ENCODE assay signal across 1 cellular context in genomic region chr2:239601201-239601851, GRCh38.
TF ChIP-seq lines count a peak whose summit lies in the region.

No MANE protein-coding gene starts in this region.

TF ChIP-seq in GM23338, 12 proteins besides CTCF, POLR2A, EP300 and RAD21 (continued from another document):
- TF ChIP-seq, protein P1, sequence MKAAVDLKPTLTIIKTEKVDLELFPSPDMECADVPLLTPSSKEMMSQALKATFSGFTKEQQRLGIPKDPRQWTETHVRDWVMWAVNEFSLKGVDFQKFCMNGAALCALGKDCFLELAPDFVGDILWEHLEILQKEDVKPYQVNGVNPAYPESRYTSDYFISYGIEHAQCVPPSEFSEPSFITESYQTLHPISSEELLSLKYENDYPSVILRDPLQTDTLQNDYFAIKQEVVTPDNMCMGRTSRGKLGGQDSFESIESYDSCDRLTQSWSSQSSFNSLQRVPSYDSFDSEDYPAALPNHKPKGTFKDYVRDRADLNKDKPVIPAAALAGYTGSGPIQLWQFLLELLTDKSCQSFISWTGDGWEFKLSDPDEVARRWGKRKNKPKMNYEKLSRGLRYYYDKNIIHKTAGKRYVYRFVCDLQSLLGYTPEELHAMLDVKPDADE (IDR thresholded peaks at IDR 0.05), result no peak
- no peak for TF ChIP-seq STAT1 (IDR thresholded peaks at IDR 0.05; ENCODE audit: unreplicated experiment)
- no peak for TF ChIP-seq ZNF114 (CRISPR knock-in tag; IDR thresholded peaks at IDR 0.05)
